Comparison of ENCODE assay signal across 19 cellular contexts in genomic region chr6:30603961-30604360, GRCh38. TPM values are rescaled to one million over a fixed set of nuclear protein-coding genes. Genes with fewer than 3 reads are reported as not detected.
DNase-seq lines count a peak whose midpoint lies in the region; ATAC-seq and TF ChIP-seq lines count a peak whose summit lies in the region.
"Had no signal": no experiment of that assay in that cellular context is flagged by ENCODE, and none has a peak within 500 bp of the region (broad histone marks: within the 10 kb centered on the region; RNA-seq: fewer than 3 reads in every experiment).

No MANE protein-coding gene starts in this region.

- H3K79me2 ChIP-seq in mammary epithelial cell (ENCODE audit: insufficient read depth, low read length): peaks cover 22% of the 10 kb centered on the region

- WGBS in mammary epithelial cell (ENCODE audit: low coverage, missing lambda C conversion rate): 97% methylated on average over 13 of the region's 13 CpGs

- H3K36me3 ChIP-seq in breast epithelium (peaks cover 28% of the 10 kb centered on the region), mammary epithelial cell (ENCODE audit: insufficient read depth, low read length) (peaks cover 60% of the 10 kb centered on the region)
- H3K36me3 ChIP-seq in CD4-positive, alpha-beta memory T cell (ENCODE audit: insufficient read depth, low read length): peaks cover 83% of the 10 kb centered on the region

- POLR2A ChIA-PET in MCF 10A (lab: Yijun Ruan, JAX): interaction anchor here (0.6 to 3.1 kb wide), 3 partner anchors 10 to 25 kb away, joined by 3 to 18 read pairs (median 4); no protein-coding TSS in a partner anchor
- POLR2A ChIA-PET in CD4-positive, alpha-beta memory T cell (lab: Charles Lee; ENCODE audit: partially characterized antibody): interaction anchor here (1.8 to 4.7 kb wide), 2 partner anchors 11 to 61 kb away, joined by 5 to 59 read pairs; no protein-coding TSS in a partner anchor

- DNase-seq in MCF 10A (ENCODE audit: unreplicated experiment): no peak
- no peak for DNase-seq in breast epithelium (ENCODE audit: low spot score in 2 of 2)
- DNase-seq in CD4-positive, alpha-beta memory T cell: no peak
- DNase-seq in mammary epithelial cell: no peak
- no peak for DNase-seq in stimulated activated effector memory CD8-positive, alpha-beta T cell treated with anti-CD3 and anti-CD28 coated beads, Interleukin-12 subunit alpha, Interleukin-12 subunit beta, amount 100 ng/mL, for 72 hours (ENCODE audit: low spot score in 2 of 2)
- DNase-seq in hepatic stellate cell (ENCODE audit: low spot score): no peak
- DNase-seq in NCI-H526 treated with DMSO at 0.1 percent for 48 hours (lab: John Stamatoyannopoulos, UW): no peak
- DNase-seq: DMS53; H7; IMR-90; Kasumi-1; NCI-H187; NCI-H345; NCI-H526; NK-92 treated with Interleukin-12 subunit alpha and Interleukin-12 subunit beta, amount 100 ng/mL, for 24 hours; OCI-M1; RPMI8226; SIG-M5 had no signal

- TF ChIP-seq POLR2A in breast epithelium (IDR thresholded peaks at IDR 0.05): no peak

- BruUV-seq in MCF 10A (replicated peaks; lab: Mats Ljungman, UMichigan) (TSS peak; percentile 11), mammary epithelial cell (replicated peaks; lab: Mats Ljungman, UMichigan) (TSS peak; percentile 15)

- no peak overlapping the region for H3K9ac ChIP-seq in mammary epithelial cell (ENCODE audit: insufficient read depth, low read length)

- TF ChIP-seq CTCF in MCF 10A (IDR thresholded peaks at IDR 0.05; ENCODE audit: unreplicated experiment): no peak
- TF ChIP-seq CTCF in breast epithelium (IDR thresholded peaks at IDR 0.05): no peak
- no peak for TF ChIP-seq CTCF in mammary epithelial cell (conservative IDR thresholded peaks at IDR 0.05 in 1 of 2, IDR thresholded peaks at IDR 0.05 in 1 of 2; ENCODE audit: extremely low read depth in 1 of 2, insufficient read depth in 1 of 2, low read depth in 1 of 2, low read length in 2 of 2)

- H3K4me1 Mint-ChIP-seq in MCF 10A (ENCODE audit: insufficient read depth, unreplicated experiment): peaks cover 5% of the 10 kb centered on the region
- H3K4me1 Mint-ChIP-seq in CD4-positive, alpha-beta memory T cell: peaks cover 8 to 37% (median 27%) of the 10 kb centered on the region in 4 donors
- H3K4me1 Mint-ChIP-seq in stimulated activated effector memory CD8-positive, alpha-beta T cell treated with anti-CD3 and anti-CD28 coated beads, Interleukin-12 subunit alpha, Interleukin-12 subunit beta, amount 100 ng/mL, for 72 hours: peaks cover 50% of the 10 kb centered on the region

- H2AFZ ChIP-seq in mammary epithelial cell (ENCODE audit: low read depth, low read length): no peak overlapping the region

- H3K4me3 ChIP-seq in breast epithelium (no peak overlapping the region), mammary epithelial cell (replicated peaks in 1 of 3; ENCODE audit: insufficient read depth in 1 of 3, low read depth in 2 of 3, low read length in 3 of 3) (no peak overlapping the region)
- no peak overlapping the region for H3K4me3 ChIP-seq in CD4-positive, alpha-beta memory T cell (ENCODE audit: low read length in 2 of 2)
- H3K4me3 ChIP-seq: A549 had no signal

- H3K9me3 ChIP-seq in breast epithelium: no peaks in the 10 kb centered on the region
- no peaks in the 10 kb centered on the region for H3K9me3 ChIP-seq in CD4-positive, alpha-beta memory T cell (ENCODE audit: control insufficient read depth in 1 of 2, low read length in 2 of 2)
- no peaks in the 10 kb centered on the region for H3K9me3 ChIP-seq in mammary epithelial cell (replicated peaks; ENCODE audit: insufficient read depth, low read length)
- H3K9me3 ChIP-seq: A549 had no signal

- H3K36me3 Mint-ChIP-seq in MCF 10A (ENCODE audit: insufficient read depth, unreplicated experiment): peaks cover 100% of the 10 kb centered on the region
- peaks cover 54 to 78% of the 10 kb centered on the region in 2 donors for H3K36me3 Mint-ChIP-seq in CD4-positive, alpha-beta memory T cell
- H3K36me3 Mint-ChIP-seq in stimulated activated effector memory CD8-positive, alpha-beta T cell treated with anti-CD3 and anti-CD28 coated beads, Interleukin-12 subunit alpha, Interleukin-12 subunit beta, amount 100 ng/mL, for 72 hours: peaks cover 100% of the 10 kb centered on the region

- intact Hi-C loops in MCF 10A (cut with micrococcal nuclease) (no loop called here), breast epithelium (cut with DNase I; ENCODE audit: low total_unique reads) (no loop called here), mammary epithelial cell (cut with micrococcal nuclease) (no loop called here)
- intact Hi-C loops in CD4-positive, alpha-beta memory T cell (cut with micrococcal nuclease): no loop called here

- in situ Hi-C loops in mammary epithelial cell (cut with MboI; ENCODE audit: low sequenced_read_pairs in 2 of 2): no loop called here

- CTCF ChIA-PET in MCF 10A (lab: Yijun Ruan, JAX): interaction anchor here (0.7 to 1.6 kb wide), 2 partner anchors 8 to 121 kb away, joined by 3 to 4 read pairs; no protein-coding TSS in a partner anchor
- CTCF ChIA-PET in CD4-positive, alpha-beta memory T cell (lab: Charles Lee; ENCODE audit: partially characterized antibody): interaction anchor here (0.7 kb wide), 1 partner anchor 59 kb away, joined by 3 read pairs; no protein-coding TSS in a partner anchor
- CTCF ChIA-PET in mammary epithelial cell (lab: Charles Lee; ENCODE audit: low non-redundant PET): no interaction called here

- no peak for ATAC-seq in stimulated activated effector memory CD8-positive, alpha-beta T cell treated with anti-CD3 and anti-CD28 coated beads, Interleukin-12 subunit alpha, Interleukin-12 subunit beta, amount 100 ng/mL, for 72 hours
- ATAC-seq: A549 had no signal

- no peaks in the 10 kb centered on the region for H3K9me3 Mint-ChIP-seq in MCF 10A (ENCODE audit: unreplicated experiment)
- no peaks in the 10 kb centered on the region for H3K9me3 Mint-ChIP-seq in CD4-positive, alpha-beta memory T cell
- H3K9me3 Mint-ChIP-seq in stimulated activated effector memory CD8-positive, alpha-beta T cell treated with anti-CD3 and anti-CD28 coated beads, Interleukin-12 subunit alpha, Interleukin-12 subunit beta, amount 100 ng/mL, for 72 hours: no peaks in the 10 kb centered on the region

- H3K27me3 ChIP-seq in breast epithelium: no peaks in the 10 kb centered on the region
- no peaks in the 10 kb centered on the region for H3K27me3 ChIP-seq in CD4-positive, alpha-beta memory T cell (ENCODE audit: insufficient read depth, low read length)
- H3K27me3 ChIP-seq in mammary epithelial cell (ENCODE audit: insufficient read depth, low read length): no peaks in the 10 kb centered on the region

- dilution Hi-C loops in mammary epithelial cell (cut with HindIII; ENCODE audit: low sequenced_read_pairs): loop anchor here (5.0 to 10.0 kb wide), 2 partner anchors 62 to 139 kb away; no protein-coding TSS in a partner anchor

- H3K27me3 Mint-ChIP-seq in MCF 10A (ENCODE audit: insufficient read depth, unreplicated experiment): no peaks in the 10 kb centered on the region
- H3K27me3 Mint-ChIP-seq in CD4-positive, alpha-beta memory T cell: no peaks in the 10 kb centered on the region

- H3K4me1 ChIP-seq in breast epithelium (no peaks in the 10 kb centered on the region), mammary epithelial cell (ENCODE audit: insufficient read depth, low read length) (no peaks in the 10 kb centered on the region)
- peaks cover 14% of the 10 kb centered on the region for H3K4me1 ChIP-seq in CD4-positive, alpha-beta memory T cell (ENCODE audit: insufficient read depth, low read length)
- H3K4me1 ChIP-seq: A549 had no signal

- H3K27ac ChIP-seq in breast epithelium: no peak overlapping the region
- no peak overlapping the region for H3K27ac ChIP-seq in CD4-positive, alpha-beta memory T cell (ENCODE audit: low read depth, low read length)
- H3K27ac ChIP-seq in mammary epithelial cell (ENCODE audit: insufficient read depth, low read depth, low read length): no peak overlapping the region
- H3K27ac ChIP-seq: A549 had no signal

- no peak overlapping the region for H3K4me2 ChIP-seq in mammary epithelial cell (ENCODE audit: insufficient read depth, low read depth, low read length)
- H3K4me2 ChIP-seq: A549 had no signal

- no peak overlapping the region for H3K27ac Mint-ChIP-seq in MCF 10A (ENCODE audit: low read depth, unreplicated experiment)
- peak overlapping the region in 6 of 7 donors; percentile 6 to 64 (median 52) for H3K27ac Mint-ChIP-seq in CD4-positive, alpha-beta memory T cell
- peak overlapping the region; percentile 76 for H3K27ac Mint-ChIP-seq in stimulated activated effector memory CD8-positive, alpha-beta T cell treated with anti-CD3 and anti-CD28 coated beads, Interleukin-12 subunit alpha, Interleukin-12 subunit beta, amount 100 ng/mL, for 72 hours

- H3K4me3 Mint-ChIP-seq in MCF 10A (ENCODE audit: unreplicated experiment): no peak overlapping the region
- H3K4me3 Mint-ChIP-seq in CD4-positive, alpha-beta memory T cell: no peak overlapping the region
- no peak overlapping the region for H3K4me3 Mint-ChIP-seq in stimulated activated effector memory CD8-positive, alpha-beta T cell treated with anti-CD3 and anti-CD28 coated beads, Interleukin-12 subunit alpha, Interleukin-12 subunit beta, amount 100 ng/mL, for 72 hours

- H4K20me1 ChIP-seq in mammary epithelial cell (ENCODE audit: insufficient read depth, low read length): peaks cover 2% of the 10 kb centered on the region

RNA-seq across cellular contexts. Expression of gene PPP1R10, which starts 13.1 kb away (rescaled TPM):
- 103 and 209 TPM in 2 replicates for total RNA-seq in MCF 10A (2022)
- 10 to 100 TPM; 17.3 to 51.1 (median 26.5) TPM for total RNA-seq in breast epithelium
- total RNA-seq in CD4-positive, alpha-beta memory T cell: 100 to 1,000 TPM; 224 to 231 TPM
- 10 to 100 TPM in 1 of 2 donors, 1 to 10 TPM in 1; 8.5 to 30.6 TPM for polyA plus RNA-seq in CD4-positive, alpha-beta memory T cell
- total RNA-seq in mammary epithelial cell: 100 to 1,000 TPM in 1 of 2 donors, 10 to 100 TPM in 1; 60.7 to 124 TPM
- polyA plus RNA-seq in mammary epithelial cell: 36.1 TPM
- 88.2 TPM for polyA minus RNA-seq in mammary epithelial cell

RNA-seq across cellular contexts. Expression of gene MRPS18B, which starts 13.7 kb away (rescaled TPM):
- total RNA-seq in MCF 10A (2022) (120 and 127 TPM in 2 replicates), breast epithelium (10 to 100 TPM; 42.1 to 70.8 (median 52.4) TPM), mammary epithelial cell (10 to 100 TPM; 57.5 to 68.8 TPM)
- total RNA-seq in CD4-positive, alpha-beta memory T cell: 10 to 100 TPM; 44.4 to 46.3 TPM
- polyA plus RNA-seq in CD4-positive, alpha-beta memory T cell: 100 to 1,000 TPM; 112 to 126 TPM
- polyA plus RNA-seq in mammary epithelial cell: 87.0 TPM
- polyA minus RNA-seq in mammary epithelial cell: 85.1 TPM

RNA-seq across cellular contexts. Expression of gene ATAT1, which starts 22.7 kb away (rescaled TPM):
- total RNA-seq in MCF 10A (2022) (6.4 and 8.6 TPM in 2 replicates), breast epithelium (10 to 100 TPM in 1 of 3 donors, 1 to 10 TPM in 2; 5.3 to 10.5 (median 8.8) TPM), mammary epithelial cell (1 to 10 TPM; 5.2 to 6.9 TPM)
- 1 to 10 TPM; 8.3 to 9.4 TPM for total RNA-seq in CD4-positive, alpha-beta memory T cell
- 1 to 10 TPM in 1 of 2 donors, under 1 TPM in 1; 0.29 to 1.9 TPM for polyA plus RNA-seq in CD4-positive, alpha-beta memory T cell
- polyA plus RNA-seq in mammary epithelial cell: 3.6 TPM
- 1.0 TPM for polyA minus RNA-seq in mammary epithelial cell

RNA-seq across cellular contexts. Expression of gene ABCF1, which starts 32.7 kb away (rescaled TPM):
- total RNA-seq in MCF 10A (2022) (58.0 and 63.9 TPM in 2 replicates), breast epithelium (10 to 100 TPM; 41.0 to 55.2 (median 51.5) TPM), mammary epithelial cell (10 to 100 TPM; 31.8 to 59.8 TPM)
- total RNA-seq in CD4-positive, alpha-beta memory T cell: 10 to 100 TPM; 60.8 to 66.8 TPM
- polyA plus RNA-seq in CD4-positive, alpha-beta memory T cell: 10 to 100 TPM in 1 of 2 donors, 1 to 10 TPM in 1; 7.5 to 46.6 TPM
- polyA plus RNA-seq in mammary epithelial cell: 45.1 TPM
- 91.1 TPM for polyA minus RNA-seq in mammary epithelial cell

RNA-seq across cellular contexts. Expression of gene C6orf136, which starts 43.0 kb away (rescaled TPM):
- total RNA-seq in MCF 10A (2022) (10.3 and 15.7 TPM in 2 replicates), breast epithelium (10 to 100 TPM in 2 of 3 donors, 1 to 10 TPM in 1; 9.6 to 19.0 (median 16.1) TPM), mammary epithelial cell (10 to 100 TPM in 1 of 2 donors, 1 to 10 TPM in 1; 1.8 to 11.2 TPM)
- 10 to 100 TPM; 29.3 to 35.0 TPM for total RNA-seq in CD4-positive, alpha-beta memory T cell
- 10 to 100 TPM in 1 of 2 donors, 1 to 10 TPM in 1; 6.2 to 16.0 TPM for polyA plus RNA-seq in CD4-positive, alpha-beta memory T cell
- polyA plus RNA-seq in mammary epithelial cell: 7.4 TPM
- 32.0 TPM for polyA minus RNA-seq in mammary epithelial cell
